ENCODE assay signal across 1 cellular context in genomic region chr1:93078935-93079654, GRCh38.
TF ChIP-seq lines count a peak whose summit lies in the region.

TSS of gene MTF2 (plus strand) at chr1:93079283. CDS start at chr1:93079527, 244 bp downstream.

TF ChIP-seq in K562, 482 proteins besides CTCF, POLR2A, EP300 and RAD21 (continued from another document and continues in another):
- TF ChIP-seq E2F5 (CRISPR knock-in tag; IDR thresholded peaks at IDR 0.05) (peak; percentile 84), ATF7 (IDR thresholded peaks at IDR 0.05) (peak; percentile 88), LARP7 (IDR thresholded peaks at IDR 0.05) (no peak), CHCHD3 (CRISPR knock-in tag; IDR thresholded peaks at IDR 0.05) (0 out of 2 replicates have a peak, but pooled peaks have one; percentile 24), KDM1A (IDR thresholded peaks at IDR 0.05) (peak in 1 of 2 experiments; percentile 69; a peak in 2 of 4 replicates), RB1 (IDR thresholded peaks at IDR 0.05; ENCODE audit: low read depth) (peak; percentile 98), GATAD2A (IDR thresholded peaks at IDR 0.05) (peak; percentile 98; the same call in 1 of the 2 replicates), POU5F1 (IDR thresholded peaks at IDR 0.05; ENCODE audit: borderline replicate concordance, low read depth, low read length, partially characterized antibody) (peak; percentile 45), PRMT5 (CRISPR knock-in tag; IDR thresholded peaks at IDR 0.05) (no peak), ZNF766 (CRISPR knock-in tag; conservative IDR thresholded peaks at IDR 0.05) (peak; percentile 86), SRSF7 (optimal IDR thresholded peaks at IDR 0.05; ENCODE audit: low read depth, low read length) (no peak), CCAR2 (IDR thresholded peaks at IDR 0.05; ENCODE audit: low read depth, low read length) (no peak), TEAD2 (tag; IDR thresholded peaks at IDR 0.05) (0 out of 2 replicates have a peak, but pooled peaks have one; percentile 28), BRD4 (IDR thresholded peaks at IDR 0.05) (no peak), SMARCE1 (IDR thresholded peaks at IDR 0.05) (no peak), TFAP4 (CRISPR knock-in tag; IDR thresholded peaks at IDR 0.05; ENCODE audit: borderline replicate concordance) (peak; percentile 87), STAT5B (CRISPR knock-in tag; IDR thresholded peaks at IDR 0.05) (no peak), SMAD4 (CRISPR knock-in tag; conservative IDR thresholded peaks at IDR 0.05) (peak; percentile 95), HMGN3 (IDR thresholded peaks at IDR 0.05; ENCODE audit: borderline replicate concordance, extremely low read depth, insufficient read length, low read depth, low read length) (peak; percentile 96), BMI1 (IDR thresholded peaks at IDR 0.05; ENCODE audit: low read length) (no peak), CBFB (CRISPR knock-in tag; IDR thresholded peaks at IDR 0.05) (peak; percentile 96), IRF1 (CRISPR knock-in tag; IDR thresholded peaks at IDR 0.05; ENCODE audit: borderline replicate concordance) (no peak), SP1 (CRISPR knock-in tag; IDR thresholded peaks at IDR 0.05) (peak; percentile 97), ZNF444 (CRISPR knock-in tag; IDR thresholded peaks at IDR 0.05) (no peak), ZC3H8 (IDR thresholded peaks at IDR 0.05) (0 out of 2 replicates have a peak, but pooled peaks have one; percentile 18), SMARCB1 (IDR thresholded peaks at IDR 0.05; ENCODE audit: insufficient read length, low read depth) (no peak), ZNF609 (CRISPR knock-in tag; IDR thresholded peaks at IDR 0.05; ENCODE audit: borderline replicate concordance) (peak; percentile 58; the same call in 1 of the 2 replicates), MXI1 (IDR thresholded peaks at IDR 0.05; ENCODE audit: low read depth, low read length) (no peak), SRSF3 (IDR thresholded peaks at IDR 0.05; ENCODE audit: insufficient read depth, low read length) (no peak), TCFL5 (CRISPR knock-in tag; conservative IDR thresholded peaks at IDR 0.05) (no peak), C11orf30 (IDR thresholded peaks at IDR 0.05; ENCODE audit: low read depth) (peak; percentile 83), GTF2E2 (tag; IDR thresholded peaks at IDR 0.05) (peak; percentile 99), RAD51 (IDR thresholded peaks at IDR 0.05; ENCODE audit: borderline replicate concordance, low read depth) (no peak), RCOR1 (IDR thresholded peaks at IDR 0.05; ENCODE audit: borderline replicate concordance in 1 of 2, low read depth in 2 of 2, low read length in 2 of 2) (peak in 1 of 2 experiments; percentile 91; a peak in 2 of 4 replicates), SETDB1 (IDR thresholded peaks at IDR 0.05; ENCODE audit: low read length) (no peak), FOXM1 (IDR thresholded peaks at IDR 0.05; ENCODE audit: low read depth) (peak; percentile 31; the same call in 1 of the 2 replicates), FOXM1 (CRISPR knock-in tag; IDR thresholded peaks at IDR 0.05; ENCODE audit: low read depth) (peak; percentile 97), ADNP (tag; IDR thresholded peaks at IDR 0.05) (no peak), ZNF184 (CRISPR knock-in tag; IDR thresholded peaks at IDR 0.05) (no peak), STAT5A (IDR thresholded peaks at IDR 0.05; ENCODE audit: borderline replicate concordance, low read length) (peak; percentile 67), NCOA6 (IDR thresholded peaks at IDR 0.05) (no peak), ARID4B (CRISPR knock-in tag; IDR thresholded peaks at IDR 0.05) (peak; percentile 77; the same call in 1 of the 2 replicates), HEY1 (CRISPR knock-in tag; IDR thresholded peaks at IDR 0.05; ENCODE audit: borderline replicate concordance) (no peak), CEBPB (tag; IDR thresholded peaks at IDR 0.05) (no peak), NUFIP1 (IDR thresholded peaks at IDR 0.05; ENCODE audit: partially characterized antibody) (peak; percentile 37)
- TF ChIP-seq, protein P1, sequence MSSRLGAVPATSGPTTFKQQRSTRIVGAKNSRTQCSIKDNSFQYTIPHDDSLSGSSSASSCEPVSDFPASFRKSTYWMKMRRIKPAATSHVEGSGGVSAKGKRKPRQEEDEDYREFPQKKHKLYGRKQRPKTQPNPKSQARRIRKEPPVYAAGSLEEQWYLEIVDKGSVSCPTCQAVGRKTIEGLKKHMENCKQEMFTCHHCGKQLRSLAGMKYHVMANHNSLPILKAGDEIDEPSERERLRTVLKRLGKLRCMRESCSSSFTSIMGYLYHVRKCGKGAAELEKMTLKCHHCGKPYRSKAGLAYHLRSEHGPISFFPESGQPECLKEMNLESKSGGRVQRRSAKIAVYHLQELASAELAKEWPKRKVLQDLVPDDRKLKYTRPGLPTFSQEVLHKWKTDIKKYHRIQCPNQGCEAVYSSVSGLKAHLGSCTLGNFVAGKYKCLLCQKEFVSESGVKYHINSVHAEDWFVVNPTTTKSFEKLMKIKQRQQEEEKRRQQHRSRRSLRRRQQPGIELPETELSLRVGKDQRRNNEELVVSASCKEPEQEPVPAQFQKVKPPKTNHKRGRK (tag; IDR thresholded peaks at IDR 0.05), result no peak
- TF ChIP-seq, protein P2, sequence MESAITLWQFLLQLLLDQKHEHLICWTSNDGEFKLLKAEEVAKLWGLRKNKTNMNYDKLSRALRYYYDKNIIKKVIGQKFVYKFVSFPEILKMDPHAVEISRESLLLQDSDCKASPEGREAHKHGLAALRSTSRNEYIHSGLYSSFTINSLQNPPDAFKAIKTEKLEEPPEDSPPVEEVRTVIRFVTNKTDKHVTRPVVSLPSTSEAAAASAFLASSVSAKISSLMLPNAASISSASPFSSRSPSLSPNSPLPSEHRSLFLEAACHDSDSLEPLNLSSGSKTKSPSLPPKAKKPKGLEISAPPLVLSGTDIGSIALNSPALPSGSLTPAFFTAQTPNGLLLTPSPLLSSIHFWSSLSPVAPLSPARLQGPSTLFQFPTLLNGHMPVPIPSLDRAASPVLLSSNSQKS (CRISPR knock-in tag; IDR thresholded peaks at IDR 0.05), result no peak
- TF ChIP-seq, protein P3, sequence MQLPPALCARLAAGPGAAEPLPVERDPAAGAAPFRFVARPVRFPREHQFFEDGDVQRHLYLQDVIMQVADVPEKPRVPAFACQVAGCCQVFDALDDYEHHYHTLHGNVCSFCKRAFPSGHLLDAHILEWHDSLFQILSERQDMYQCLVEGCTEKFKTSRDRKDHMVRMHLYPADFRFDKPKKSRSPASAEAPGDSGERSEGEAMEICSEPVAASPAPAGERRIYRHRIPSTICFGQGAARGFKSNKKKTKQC (CRISPR knock-in tag; IDR thresholded peaks at IDR 0.05), result peak; percentile 89
- TF ChIP-seq, protein P4, sequence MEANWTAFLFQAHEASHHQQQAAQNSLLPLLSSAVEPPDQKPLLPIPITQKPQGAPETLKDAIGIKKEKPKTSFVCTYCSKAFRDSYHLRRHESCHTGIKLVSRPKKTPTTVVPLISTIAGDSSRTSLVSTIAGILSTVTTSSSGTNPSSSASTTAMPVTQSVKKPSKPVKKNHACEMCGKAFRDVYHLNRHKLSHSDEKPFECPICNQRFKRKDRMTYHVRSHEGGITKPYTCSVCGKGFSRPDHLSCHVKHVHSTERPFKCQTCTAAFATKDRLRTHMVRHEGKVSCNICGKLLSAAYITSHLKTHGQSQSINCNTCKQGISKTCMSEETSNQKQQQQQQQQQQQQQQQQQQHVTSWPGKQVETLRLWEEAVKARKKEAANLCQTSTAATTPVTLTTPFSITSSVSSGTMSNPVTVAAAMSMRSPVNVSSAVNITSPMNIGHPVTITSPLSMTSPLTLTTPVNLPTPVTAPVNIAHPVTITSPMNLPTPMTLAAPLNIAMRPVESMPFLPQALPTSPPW (CRISPR knock-in tag; IDR thresholded peaks at IDR 0.05), result peak; percentile 100
- TF ChIP-seq, protein P5, sequence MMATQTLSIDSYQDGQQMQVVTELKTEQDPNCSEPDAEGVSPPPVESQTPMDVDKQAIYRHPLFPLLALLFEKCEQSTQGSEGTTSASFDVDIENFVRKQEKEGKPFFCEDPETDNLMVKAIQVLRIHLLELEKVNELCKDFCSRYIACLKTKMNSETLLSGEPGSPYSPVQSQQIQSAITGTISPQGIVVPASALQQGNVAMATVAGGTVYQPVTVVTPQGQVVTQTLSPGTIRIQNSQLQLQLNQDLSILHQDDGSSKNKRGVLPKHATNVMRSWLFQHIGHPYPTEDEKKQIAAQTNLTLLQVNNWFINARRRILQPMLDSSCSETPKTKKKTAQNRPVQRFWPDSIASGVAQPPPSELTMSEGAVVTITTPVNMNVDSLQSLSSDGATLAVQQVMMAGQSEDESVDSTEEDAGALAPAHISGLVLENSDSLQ (IDR thresholded peaks at IDR 0.05), result no peak
